In the genomic region with DNA sequence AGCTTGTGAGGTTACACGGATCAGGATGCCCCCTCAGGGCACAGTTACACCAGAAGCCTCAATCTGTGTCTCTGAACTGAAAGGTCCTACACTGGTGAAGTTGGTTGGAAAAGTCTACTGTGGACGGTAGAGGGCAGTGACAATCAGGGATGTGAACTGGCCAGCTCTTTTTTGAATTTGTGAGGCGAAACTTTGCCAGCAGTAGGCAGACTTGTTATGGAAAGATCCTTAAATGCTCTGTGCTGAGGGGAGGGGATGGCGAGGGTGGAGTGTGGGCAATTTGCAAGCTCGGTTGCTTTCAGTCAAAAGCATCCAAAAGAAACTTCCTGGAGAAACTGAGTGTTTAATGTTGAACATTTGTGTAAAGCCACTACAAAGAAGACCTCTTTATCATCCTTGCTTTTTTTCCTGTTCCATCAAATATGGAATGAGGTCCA, we compare ENCODE assay signal across 8 cellular contexts.
DNase-seq lines count a peak whose midpoint lies in the region; ATAC-seq and TF ChIP-seq lines count a peak whose summit lies in the region.

No MANE protein-coding gene starts in this region.

- peaks cover 17% of the 10 kb centered on the region for H3K27me3 Mint-ChIP-seq in memory B cell

- peaks cover 2% of the 10 kb centered on the region for H3K4me1 Mint-ChIP-seq in memory B cell

- H3K9me3 Mint-ChIP-seq in memory B cell, result no peaks in the 10 kb centered on the region

- ATAC-seq in memory B cell (ENCODE audit: low read depth) (peak; percentile 19), HG03196 (IDR thresholded peaks at IDR 0.05; ENCODE audit: unreplicated experiment) (no peak)

- no peak overlapping the region for H3K4me3 Mint-ChIP-seq in memory B cell

- H3K36me3 Mint-ChIP-seq in memory B cell, result no peaks in the 10 kb centered on the region

- no peak overlapping the region for H3K4me3 ChIP-seq in LNCaP clone FGC (ENCODE audit: low read depth, low read length)
- H3K4me3 ChIP-seq in epithelial cell of esophagus (ENCODE audit: low read length), result no peak overlapping the region

- peak; percentile 68 for DNase-seq in SIG-M5 treated with dmso at 0.1 percent for 504 hours (lab: John Stamatoyannopoulos, UW; ENCODE audit: unreplicated experiment)
- no peak for DNase-seq in SIG-M5 (lab: John Stamatoyannopoulos, UW)
- DNase-seq in LNCaP clone FGC (ENCODE audit: low read depth), result peak; percentile 59
- peak; percentile 55 for DNase-seq in SKM-1 (lab: John Stamatoyannopoulos, UW; ENCODE audit: unreplicated experiment)
- DNase-seq in epithelial cell of esophagus (ENCODE audit: low read depth), result peak; percentile 86
- DNase-seq in memory B cell (ENCODE audit: low spot score in 2 of 2), result no peak
- no peak for DNase-seq in NCI-H187 treated with DMSO at 0.1 percent for 48 hours (lab: John Stamatoyannopoulos, UW)

- no peak overlapping the region for H3K27ac Mint-ChIP-seq in memory B cell

- TF ChIP-seq CTCF in LNCaP clone FGC (IDR thresholded peaks at IDR 0.05; ENCODE audit: control insufficient read depth, extremely low read depth, insufficient read depth) (peak; percentile 90), epithelial cell of esophagus (IDR thresholded peaks at IDR 0.05; ENCODE audit: insufficient read depth, low read depth, low read length, missing control alignments) (peak; percentile 93)

Comparison
In these comparisons a context has a peak if more than half of its experiments do, and no peak if none do; other contexts are left out.
1. DNase-seq: peak in SIG-M5 treated with dmso at 0.1 percent for 504 hours (single experiment), LNCaP clone FGC (single experiment), SKM-1 (single experiment) and epithelial cell of esophagus (single experiment); none in SIG-M5 (single experiment), memory B cell (0 of 2) and NCI-H187 treated with DMSO at 0.1 percent for 48 hours (single experiment).